28 cellular contexts compared by ENCODE assay signal in the genomic region with DNA sequence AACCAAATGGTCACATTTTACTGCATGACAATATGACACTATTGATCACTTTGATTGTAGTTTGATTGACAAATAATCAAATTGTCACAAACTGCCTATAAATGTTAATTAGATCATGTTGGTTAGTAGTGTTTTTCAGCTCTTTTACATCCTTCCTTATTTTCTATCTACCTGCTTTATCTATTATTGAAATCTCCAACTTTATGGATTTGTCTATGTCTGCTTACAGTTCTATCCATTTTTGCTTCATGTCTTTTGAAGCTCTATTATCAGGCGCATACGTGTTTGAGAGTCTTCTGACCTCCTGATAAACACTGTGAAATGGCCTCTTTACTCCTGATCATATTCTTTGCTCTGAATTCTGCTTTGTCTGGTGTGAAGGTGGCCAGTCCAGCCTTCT.
"Had no signal": no experiment of that assay in that cellular context is flagged by ENCODE, and none has a peak within 500 bp of the region (broad histone marks: within the 10 kb centered on the region; RNA-seq: fewer than 3 reads in every experiment).

No MANE protein-coding gene starts in this region.

- DNase-seq: colonic mucosa; cortex of kidney; dermis blood vessel endothelial cell; effector CD4-positive, alpha-beta T cell; effector CD8-positive, alpha-beta T cell; effector memory CD4-positive, alpha-beta T cell; effector memory CD8-positive, alpha-beta T cell; endodermal cell; erythroblast; esophagus squamous epithelium; foreskin fibroblast; foreskin keratinocyte; foreskin melanocyte; gastrocnemius medialis; glutamatergic neuron; heart left ventricle; heart right ventricle had no signal

- H3K4me2 ChIP-seq: hepatocyte had no signal

- H2AFZ ChIP-seq: hepatocyte had no signal

- H3K9me3 ChIP-seq: colonic mucosa had no signal

- H3K4me3 ChIP-seq: colonic mucosa, coronary artery, dorsolateral prefrontal cortex, esophagus muscularis mucosa, esophagus squamous epithelium, gastrocnemius medialis, gastroesophageal sphincter, heart left ventricle, heart right ventricle, hepatocyte had no signal

- ATAC-seq: effector memory CD8-positive, alpha-beta T cell; esophagus mucosa; foreskin keratinocyte; gastrocnemius medialis; gastroesophageal sphincter; heart left ventricle; heart right ventricle had no signal

- FAIRE-seq: colon, endometrium, endothelial cell of umbilical vein, frontal cortex had no signal

- H3K27ac ChIP-seq: colonic mucosa, coronary artery, dorsolateral prefrontal cortex, epithelial cell of prostate, esophagus muscularis mucosa, esophagus squamous epithelium, foreskin keratinocyte, gastrocnemius medialis, gastroesophageal sphincter, heart left ventricle, heart right ventricle, hepatocyte had no signal

- H3K79me2 ChIP-seq: hepatocyte had no signal

- H3K36me3 ChIP-seq: colonic mucosa had no signal

- H3K27me3 ChIP-seq: colonic mucosa, dorsolateral prefrontal cortex, esophagus muscularis mucosa, esophagus squamous epithelium, gastrocnemius medialis, gastroesophageal sphincter, heart left ventricle, heart right ventricle, hepatocyte had no signal

- H3K4me1 ChIP-seq: colonic mucosa, foreskin keratinocyte, gastrocnemius medialis, gastroesophageal sphincter, heart left ventricle had no signal
